In genomic region chr17:29243792-29244191, GRCh38 we compare ENCODE assay signal across 10 cellular contexts. TPM values are rescaled to one million over a fixed set of nuclear protein-coding genes. Genes with fewer than 3 reads are reported as not detected.
A peak's percentile ranks its signal among the peaks of the same experiment; 100 is the strongest.
DNase-seq lines count a peak whose midpoint lies in the region; ATAC-seq, FAIRE-seq and TF ChIP-seq lines count a peak whose summit lies in the region.
"Had no signal": no experiment of that assay in that cellular context is flagged by ENCODE, and none has a peak within 500 bp of the region (broad histone marks: within the 10 kb centered on the region; RNA-seq: fewer than 3 reads in every experiment).

No MANE protein-coding gene starts in this region.

- no peak overlapping the region for H3K4me3 ChIP-seq in upper lobe of right lung
- no peak overlapping the region for H3K4me3 ChIP-seq in mucosa of descending colon

- H3K9me3 ChIP-seq in upper lobe of right lung (no peaks in the 10 kb centered on the region), mucosa of descending colon (no peaks in the 10 kb centered on the region)

- no peak overlapping the region for H3K27ac Mint-ChIP-seq in WTC11
- H3K27ac Mint-ChIP-seq: activated CD4-positive, alpha-beta memory T cell treated with anti-CD3 and anti-CD28 coated beads, Interleukin-2, amount 10 ng/mL, durations not matched to agents 7 days and 5 days had no signal

- ATAC-seq in WTC11 = peak; percentile 52
- no peak for ATAC-seq in upper lobe of right lung
- no peak for ATAC-seq in GM21717 (IDR thresholded peaks at IDR 0.05; ENCODE audit: unreplicated experiment)
- no peak for ATAC-seq in GM18867 (IDR thresholded peaks at IDR 0.05; ENCODE audit: unreplicated experiment)
- ATAC-seq in mucosa of descending colon = no peak

- H3K4me1 ChIP-seq in upper lobe of right lung (peaks cover 4% of the 10 kb centered on the region), mucosa of descending colon (ENCODE audit: low read depth) (no peaks in the 10 kb centered on the region)

- no peaks in the 10 kb centered on the region for H3K36me3 Mint-ChIP-seq in WTC11

- H3K36me3 ChIP-seq in upper lobe of right lung = no peaks in the 10 kb centered on the region
- no peaks in the 10 kb centered on the region for H3K36me3 ChIP-seq in mucosa of descending colon (ENCODE audit: low read depth)

- no peaks in the 10 kb centered on the region for H3K9me3 Mint-ChIP-seq in WTC11
- H3K9me3 Mint-ChIP-seq: activated CD4-positive, alpha-beta memory T cell treated with anti-CD3 and anti-CD28 coated beads, Interleukin-2, amount 10 ng/mL, durations not matched to agents 7 days and 5 days had no signal

- FAIRE-seq in HTR-8/SVneo (lab: Jason Lieb, UNC) = peak; percentile 74

- H3K4me3 Mint-ChIP-seq in WTC11 = no peak overlapping the region
- H3K4me3 Mint-ChIP-seq: activated CD4-positive, alpha-beta memory T cell treated with anti-CD3 and anti-CD28 coated beads, Interleukin-2, amount 10 ng/mL, durations not matched to agents 7 days and 5 days had no signal

- H3K27me3 ChIP-seq in upper lobe of right lung = no peaks in the 10 kb centered on the region

- intact Hi-C loops in upper lobe of right lung (cut with DNase I) = no loop called here
- intact Hi-C loops in mucosa of descending colon (cut with DNase I, micrococcal nuclease) = no loop called here

- no peak overlapping the region for H3K27ac ChIP-seq in upper lobe of right lung

- peaks cover 27% of the 10 kb centered on the region for H3K4me1 Mint-ChIP-seq in WTC11

- POLR2A ChIA-PET in WTC11 (lab: Charles Lee) = no interaction called here

- DNase-seq in EH (ENCODE audit: low read depth) = peak; percentile 65
- DNase-seq in HTR-8/SVneo (ENCODE audit: insufficient read length, low spot score) = no peak
- DNase-seq in WTC11 (ENCODE audit: low spot score) = peak; percentile 47
- DNase-seq in kidney tubule cell (ENCODE audit: low spot score) = peak; percentile 41
- DNase-seq in upper lobe of right lung = no peak
- DNase-seq in mucosa of descending colon = no peak
- DNase-seq: activated CD4-positive, alpha-beta memory T cell treated with anti-CD3 and anti-CD28 coated beads, Interleukin-2, amount 10 ng/mL, durations not matched to agents 7 days and 5 days; NCI-H1092 had no signal

- TF ChIP-seq CTCF in WTC11 (IDR thresholded peaks at IDR 0.05) = no peak
- no peak for TF ChIP-seq CTCF in upper lobe of right lung (IDR thresholded peaks at IDR 0.05)
- no peak for TF ChIP-seq CTCF in mucosa of descending colon (IDR thresholded peaks at IDR 0.05)

- H3K27me3 Mint-ChIP-seq in WTC11 (ENCODE audit: low read depth) = no peaks in the 10 kb centered on the region
- H3K27me3 Mint-ChIP-seq: activated CD4-positive, alpha-beta memory T cell treated with anti-CD3 and anti-CD28 coated beads, Interleukin-2, amount 10 ng/mL, durations not matched to agents 7 days and 5 days had no signal

- CTCF ChIA-PET in WTC11 (lab: Charles Lee) = interaction anchor here (0.6 to 4.9 kb wide), 22 partner anchors 8 to 348 kb away, joined by 3 to 41 read pairs (median 4); partner anchors contain the start of gene MYO18A

TF ChIP-seq in WTC11, 78 proteins besides CTCF, POLR2A, EP300 and RAD21:
- TF ChIP-seq EMX1 (CRISPR knock-in tag; IDR thresholded peaks at IDR 0.05) = no peak
- TF ChIP-seq RELA (CRISPR knock-in tag; IDR thresholded peaks at IDR 0.05; ENCODE audit: borderline replicate concordance) = no peak
- TF ChIP-seq E2F5 (CRISPR knock-in tag; IDR thresholded peaks at IDR 0.05) = no peak
- no peak for TF ChIP-seq TCF7 (CRISPR knock-in tag; IDR thresholded peaks at IDR 0.05; ENCODE audit: low read depth)
- no peak for TF ChIP-seq ZNF425 (CRISPR knock-in tag; conservative IDR thresholded peaks at IDR 0.05)

RNA-seq across cellular contexts. Expression of gene CRYBA1, which starts 2.9 kb away (rescaled TPM):
- total RNA-seq in WTC11 (2021) (not detected in 3 replicates), upper lobe of right lung (not detected), mucosa of descending colon (not detected)
- total RNA-seq: activated CD4-positive, alpha-beta memory T cell treated with anti-CD3 and anti-CD28 coated beads, Interleukin-2, amount 10 ng/mL, durations not matched to agents 7 days and 5 days had no signal

RNA-seq across cellular contexts. Expression of gene NUFIP2, which starts 50.2 kb away (rescaled TPM):
- total RNA-seq in WTC11 (2021) (87.1 to 93.1 TPM (median 90.5 TPM) in 3 replicates), upper lobe of right lung (51.5 TPM), mucosa of descending colon (10 to 100 TPM; 45.3 to 47.5 (median 45.9) TPM)

Comparison
In these comparisons a context has a peak if more than half of its experiments do, and no peak if none do; other contexts are left out.
1. DNase-seq: peak in EH (single experiment), WTC11 (single experiment) and kidney tubule cell (single experiment); none in HTR-8/SVneo (single experiment), upper lobe of right lung (single experiment) and mucosa of descending colon (0 of 3).